26 cellular contexts compared by ENCODE assay signal in the genomic region with DNA sequence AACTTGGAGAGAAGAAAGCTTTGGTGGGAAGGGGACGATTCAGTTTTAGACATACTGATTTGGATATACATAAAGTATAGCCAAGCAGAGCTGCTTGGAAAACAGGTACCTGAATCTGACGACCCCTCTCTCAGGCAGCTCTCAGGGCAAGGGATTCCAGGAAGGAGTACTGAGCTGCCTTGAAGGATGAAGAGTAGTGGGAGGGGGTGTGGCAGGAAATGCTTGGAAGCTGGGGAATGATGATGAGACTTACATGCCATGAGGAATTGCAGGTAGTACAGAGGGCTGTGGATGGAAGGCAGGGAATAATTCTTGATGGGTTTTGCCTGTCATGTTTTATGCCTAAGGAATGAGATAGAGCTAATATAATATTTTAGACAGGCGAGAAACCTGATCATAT. TPM values are rescaled to one million over a fixed set of nuclear protein-coding genes. Genes with fewer than 3 reads are reported as not detected.
"Had no signal": no experiment of that assay in that cellular context is flagged by ENCODE, and none has a peak within 500 bp of the region (broad histone marks: within the 10 kb centered on the region; RNA-seq: fewer than 3 reads in every experiment).

No MANE protein-coding gene starts in this region.

- H3K36me3 ChIP-seq: colonic mucosa, esophagus muscularis mucosa, gastroesophageal sphincter, heart left ventricle, left lung, lower lobe of right lung had no signal

- H3K4me2 ChIP-seq: hepatocyte had no signal

- H3K9me3 Mint-ChIP-seq: dendritic cell treated with granulocyte-macrophage colony-stimulating factor and Interleukin-4, amounts not matched to agents 40 ng/mL and 50 ng/mL, for 4 days; mesothelial cell of epicardium; naive B cell had no signal

- H3K4me3 ChIP-seq: colonic mucosa, dorsolateral prefrontal cortex, esophagus muscularis mucosa, gastroesophageal sphincter, heart left ventricle, hepatocyte, left lung, lower lobe of right lung, mucosa of descending colon had no signal

- H3K4me1 ChIP-seq: colonic mucosa, esophagus muscularis mucosa, foreskin keratinocyte, gastroesophageal sphincter, heart left ventricle, left lung, lower lobe of right lung had no signal

- H3K9me3 ChIP-seq: colonic mucosa, esophagus muscularis mucosa, gastroesophageal sphincter, heart left ventricle, left lung, lower lobe of right lung, mucosa of descending colon had no signal

- H3K36me3 Mint-ChIP-seq: immature natural killer cell, mesothelial cell of epicardium, naive B cell had no signal

- H3K27ac ChIP-seq: colonic mucosa, dorsolateral prefrontal cortex, esophagus muscularis mucosa, foreskin keratinocyte, gastroesophageal sphincter, heart left ventricle, hepatocyte, left lung, lower lobe of right lung had no signal

- H3K27ac Mint-ChIP-seq: dendritic cell treated with granulocyte-macrophage colony-stimulating factor and Interleukin-4, amounts not matched to agents 40 ng/mL and 50 ng/mL, for 4 days; mesothelial cell of epicardium had no signal

- DNase-seq: colonic mucosa; cortex of kidney; dorsolateral prefrontal cortex; effector CD4-positive, alpha-beta T cell; effector memory CD4-positive, alpha-beta T cell; foreskin keratinocyte; heart left ventricle; hypothalamus; immature natural killer cell; left cardiac atrium; left lung; left ventricle myocardium superior; lower lobe of right lung; mucosa of descending colon; naive B cell had no signal

- H3K27me3 ChIP-seq: colonic mucosa, esophagus muscularis mucosa, gastroesophageal sphincter, hepatocyte, left lung had no signal

- H3K27me3 Mint-ChIP-seq: dendritic cell treated with granulocyte-macrophage colony-stimulating factor and Interleukin-4, amounts not matched to agents 40 ng/mL and 50 ng/mL, for 4 days had no signal

- H2AFZ ChIP-seq: hepatocyte had no signal

- H3K79me2 ChIP-seq: hepatocyte had no signal

- ATAC-seq: foreskin keratinocyte, gastroesophageal sphincter, heart left ventricle, left cardiac atrium, left lung, left ventricle myocardium superior, lower lobe of right lung, mucosa of descending colon had no signal

- H3K4me3 Mint-ChIP-seq: dendritic cell treated with granulocyte-macrophage colony-stimulating factor and Interleukin-4, amounts not matched to agents 40 ng/mL and 50 ng/mL, for 4 days; immature natural killer cell; mesothelial cell of epicardium; naive B cell had no signal

- H3K4me1 Mint-ChIP-seq: immature natural killer cell had no signal

RNA-seq across cellular contexts. Expression of gene HTR2A, which starts 38.7 kb away (rescaled TPM):
- total RNA-seq: endothelial cell of umbilical vein, epithelial cell of proximal tubule, fibroblast of villous mesenchyme, foreskin keratinocyte, kidney epithelial cell, lung microvascular endothelial cell had no signal
- polyA plus RNA-seq: endothelial cell of umbilical vein, foreskin keratinocyte, hepatocyte, immature natural killer cell, keratinocyte had no signal
